ENCODE assay signal across 21 cellular contexts in the genomic region with DNA sequence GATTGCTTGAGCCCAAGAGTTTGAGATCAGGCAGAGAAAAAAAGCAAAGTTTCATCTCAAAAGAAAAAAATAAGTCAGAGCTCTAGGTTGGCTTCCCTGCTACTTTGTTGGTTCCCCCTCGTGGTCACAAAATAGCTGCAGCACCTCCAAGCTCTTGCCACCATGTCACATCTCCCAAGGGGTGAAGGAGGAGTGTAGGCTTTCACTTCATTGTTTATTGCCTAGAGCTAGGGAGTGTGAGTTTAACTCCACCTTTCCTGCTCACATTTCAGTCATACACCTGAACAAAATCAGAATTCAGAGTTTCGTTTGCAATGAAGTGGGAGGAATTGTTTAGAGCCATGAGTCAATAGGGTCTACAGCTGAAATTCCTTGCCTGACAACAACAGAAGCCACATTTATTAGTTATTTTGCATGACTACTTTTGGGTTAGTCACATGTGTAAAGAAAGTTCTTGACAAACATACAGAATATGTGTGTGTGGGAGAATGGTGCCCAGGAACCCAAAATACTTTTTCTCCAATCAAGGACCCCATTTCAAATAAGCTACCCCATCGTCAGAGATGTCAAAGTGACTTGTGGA. TPM values are rescaled to one million over a fixed set of nuclear protein-coding genes. Genes with fewer than 3 reads are reported as not detected.
DNase-seq lines count a peak whose midpoint lies in the region; ATAC-seq, FAIRE-seq and TF ChIP-seq lines count a peak whose summit lies in the region.
"Had no signal": no experiment of that assay in that cellular context is flagged by ENCODE, and none has a peak within 500 bp of the region (broad histone marks: within the 10 kb centered on the region; RNA-seq: fewer than 3 reads in every experiment).

No MANE protein-coding gene starts in this region.

- H3K9me3 ChIP-seq in GM12878 (replicated peaks; ENCODE audit: control insufficient read depth, insufficient read depth, low read length), result no peaks in the 10 kb centered on the region; the same call in 2 of the 3 replicates
- H3K9me3 ChIP-seq: A549, right lobe of liver, thyroid gland had no signal

- H3K4me1 Mint-ChIP-seq in activated CD8-positive, alpha-beta T cell treated with anti-CD3 and anti-CD28 coated beads for 36 hours (ENCODE audit: low read depth), result peaks cover 22% of the 10 kb centered on the region
- H3K4me1 Mint-ChIP-seq in activated CD8-positive, alpha-beta T cell treated with anti-CD3 and anti-CD28 coated beads, Interleukin-2, amount 10 ng/mL, durations not matched to agents 7 days and 5 days (ENCODE audit: low read depth), result peaks cover 24% of the 10 kb centered on the region

- no TSS peak for BruUV-seq in GM12878 (replicated peaks; lab: Mats Ljungman, UMichigan)

- peaks cover 1% of the 10 kb centered on the region for H3K27me3 Mint-ChIP-seq in activated CD8-positive, alpha-beta T cell treated with anti-CD3 and anti-CD28 coated beads for 36 hours
- H3K27me3 Mint-ChIP-seq in activated CD8-positive, alpha-beta T cell treated with anti-CD3 and anti-CD28 coated beads, Interleukin-2, amount 10 ng/mL, durations not matched to agents 7 days and 5 days (ENCODE audit: low read depth), result peaks cover 2% of the 10 kb centered on the region

- intact Hi-C loops in activated CD8-positive, alpha-beta T cell treated with anti-CD3 and anti-CD28 coated beads for 36 hours (cut with micrococcal nuclease), result no loop called here
- intact Hi-C loops in GM12878 (cut with micrococcal nuclease; ENCODE audit: unreplicated experiment), result no loop called here

- H3K4me1 ChIP-seq in GM12878 (ENCODE audit: control insufficient read depth, insufficient read depth, low read length), result peaks cover 3% of the 10 kb centered on the region
- H3K4me1 ChIP-seq: A549, right lobe of liver, thyroid gland had no signal

- ATAC-seq in activated CD8-positive, alpha-beta T cell treated with anti-CD3 and anti-CD28 coated beads for 36 hours, result peak; percentile 14
- no peak for ATAC-seq in activated CD8-positive, alpha-beta T cell treated with anti-CD3 and anti-CD28 coated beads, Interleukin-2, amount 10 ng/mL, durations not matched to agents 7 days and 5 days
- ATAC-seq in GM19351 (IDR thresholded peaks at IDR 0.05; ENCODE audit: unreplicated experiment), result peak; percentile 35
- peak; percentile 46 for ATAC-seq in HG02973 (IDR thresholded peaks at IDR 0.05; ENCODE audit: unreplicated experiment)
- peak; percentile 53 for ATAC-seq in GM12878
- ATAC-seq: A549, right lobe of liver had no signal

- H3K79me2 ChIP-seq in GM12878 (ENCODE audit: control insufficient read depth, insufficient read depth, low read length), result no peaks in the 10 kb centered on the region

- TF ChIP-seq RAD21 in GM12878 (IDR thresholded peaks at IDR 0.05; ENCODE audit: insufficient read depth, low read depth, low read length), result no peak

- WGBS in GM12878 (ENCODE audit: insufficient coverage, insufficient replicate concordance, low lambda C conversion rate, missing lambda C conversion rate), result 0% methylated on average over 3 of the region's 3 CpGs

- no peak for TF ChIP-seq POLR2A in GM12878 (IDR thresholded peaks at IDR 0.05; ENCODE audit: low read depth, low read length)

- H3K9ac ChIP-seq in GM12878 (ENCODE audit: control insufficient read depth, insufficient read depth, low read length), result no peak overlapping the region

- no peak overlapping the region for H2AFZ ChIP-seq in GM12878 (ENCODE audit: control insufficient read depth, low read depth, low read length)

- TF ChIP-seq CTCF in activated CD8-positive, alpha-beta T cell treated with anti-CD3 and anti-CD28 coated beads for 36 hours (IDR thresholded peaks at IDR 0.05), result no peak
- 0 out of 6 replicates have a peak, but pooled peaks of 1 of the 3 experiments have one; percentile 7 for TF ChIP-seq CTCF in GM12878 (IDR thresholded peaks at IDR 0.05 in 2 of 3, conservative IDR thresholded peaks at IDR 0.05 in 1 of 3; ENCODE audit: control insufficient read depth in 2 of 3, extremely low read depth in 1 of 3, insufficient read depth in 1 of 3, low read depth in 3 of 3, low read length in 3 of 3)

- H3K27ac ChIP-seq in GM12878 (ENCODE audit: control insufficient read depth, insufficient read depth), result no peak overlapping the region
- H3K27ac ChIP-seq: A549, right lobe of liver, thyroid gland had no signal

- in situ Hi-C loops in GM12878 (cut with MboI), result no loop called here

- no peaks in the 10 kb centered on the region for H3K36me3 Mint-ChIP-seq in activated CD8-positive, alpha-beta T cell treated with anti-CD3 and anti-CD28 coated beads for 36 hours (ENCODE audit: low read depth)
- no peaks in the 10 kb centered on the region for H3K36me3 Mint-ChIP-seq in activated CD8-positive, alpha-beta T cell treated with anti-CD3 and anti-CD28 coated beads, Interleukin-2, amount 10 ng/mL, durations not matched to agents 7 days and 5 days (ENCODE audit: low read depth)
- H3K36me3 Mint-ChIP-seq: CD8-positive, alpha-beta T cell had no signal

- no peaks in the 10 kb centered on the region for H4K20me1 ChIP-seq in GM12878 (ENCODE audit: control insufficient read depth, insufficient read depth)

- peak; percentile 12 for DNase-seq in activated CD8-positive, alpha-beta T cell treated with anti-CD3 and anti-CD28 coated beads for 36 hours
- no peak for DNase-seq in activated CD8-positive, alpha-beta T cell treated with anti-CD3 and anti-CD28 coated beads, Interleukin-2, amount 10 ng/mL, durations not matched to agents 7 days and 5 days
- DNase-seq in GM12878 (ENCODE audit: low read depth, low spot score) (no peak), LoVo (ENCODE audit: low spot score) (no peak), NCI-H82 (lab: John Stamatoyannopoulos, UW) (no peak)
- DNase-seq in stimulated activated CD4-positive, alpha-beta T cell treated with anti-CD3 and anti-CD28 coated beads, Interleukin-12 subunit alpha, Interleukin-12 subunit beta, amount 100 ng/mL, for 4 hours, result no peak
- DNase-seq: activated CD4-positive, CD25-positive, alpha-beta regulatory T cell; amygdala; CD8-positive, alpha-beta T cell; kidney; midbrain; NCI-H774; nucleus accumbens; right lobe of liver; stimulated activated CD4-positive, alpha-beta T cell treated with anti-CD3 and anti-CD28 coated beads, Interleukin-2, amount 100 ng/mL, for 48 hours; stimulated activated CD8-positive, alpha-beta memory T cell treated with anti-CD3 and anti-CD28 coated beads, Interleukin-4, amount 100 ng/mL, for 48 hours; thyroid gland had no signal

- no peak for FAIRE-seq in GM12878 (lab: Jason Lieb, UNC)
- FAIRE-seq: A549, kidney, RCC 7860 had no signal

- no peak overlapping the region for H3K4me3 Mint-ChIP-seq in activated CD8-positive, alpha-beta T cell treated with anti-CD3 and anti-CD28 coated beads for 36 hours
- H3K4me3 Mint-ChIP-seq in activated CD8-positive, alpha-beta T cell treated with anti-CD3 and anti-CD28 coated beads, Interleukin-2, amount 10 ng/mL, durations not matched to agents 7 days and 5 days, result no peak overlapping the region
- H3K4me3 Mint-ChIP-seq: CD8-positive, alpha-beta T cell had no signal

- no peaks in the 10 kb centered on the region for H3K9me3 Mint-ChIP-seq in activated CD8-positive, alpha-beta T cell treated with anti-CD3 and anti-CD28 coated beads for 36 hours
- no peaks in the 10 kb centered on the region for H3K9me3 Mint-ChIP-seq in activated CD8-positive, alpha-beta T cell treated with anti-CD3 and anti-CD28 coated beads, Interleukin-2, amount 10 ng/mL, durations not matched to agents 7 days and 5 days (ENCODE audit: insufficient read depth)
- H3K9me3 Mint-ChIP-seq: CD8-positive, alpha-beta T cell had no signal

- H3K4me3 ChIP-seq in GM12878, result no peak overlapping the region
- H3K4me3 ChIP-seq: A549, right lobe of liver, thyroid gland had no signal

- TF ChIP-seq EP300 in GM12878 (IDR thresholded peaks at IDR 0.05; ENCODE audit: borderline replicate concordance in 1 of 2, control insufficient read depth in 1 of 2, low read depth in 2 of 2, low read length in 2 of 2), result no peak

- H3K27ac Mint-ChIP-seq in activated CD8-positive, alpha-beta T cell treated with anti-CD3 and anti-CD28 coated beads for 36 hours, result no peak overlapping the region
- no peak overlapping the region for H3K27ac Mint-ChIP-seq in activated CD8-positive, alpha-beta T cell treated with anti-CD3 and anti-CD28 coated beads, Interleukin-2, amount 10 ng/mL, durations not matched to agents 7 days and 5 days
- H3K27ac Mint-ChIP-seq: CD8-positive, alpha-beta T cell had no signal

- POLR2A ChIA-PET in activated CD8-positive, alpha-beta T cell treated with anti-CD3 and anti-CD28 coated beads for 36 hours (lab: Charles Lee), result interaction anchor here (0.6 kb wide), 1 partner anchor 396 kb away, joined by 3 read pairs; no protein-coding TSS in a partner anchor
- POLR2A ChIA-PET in activated CD8-positive, alpha-beta T cell treated with anti-CD3 and anti-CD28 coated beads, Interleukin-2, amount 10 ng/mL, durations not matched to agents 7 days and 5 days (lab: Charles Lee), result interaction anchor here (1.1 kb wide), 1 partner anchor 57 kb away, joined by 7 read pairs; a partner anchor contains a TSS
- POLR2A ChIA-PET in GM12878 (lab: Charles Lee), result no interaction called here

- CTCF ChIA-PET in activated CD8-positive, alpha-beta T cell treated with anti-CD3 and anti-CD28 coated beads for 36 hours (lab: Charles Lee), result interaction anchor here (1.1 to 1.9 kb wide), 3 partner anchors 9 to 54 kb away, joined by 3 to 4 read pairs (median 4); no protein-coding TSS in a partner anchor
- CTCF ChIA-PET in activated CD8-positive, alpha-beta T cell treated with anti-CD3 and anti-CD28 coated beads, Interleukin-2, amount 10 ng/mL, durations not matched to agents 7 days and 5 days (lab: Charles Lee), result interaction anchor here (1.1 to 1.6 kb wide), 2 partner anchors 34 to 56 kb away, joined by 4 to 5 read pairs; a partner anchor contains a TSS
- CTCF ChIA-PET in GM12878 (lab: Yijun Ruan, JAX), result interaction anchor here (0.9 to 1.6 kb wide), 4 partner anchors 11 to 251 kb away, joined by 3 read pairs; no protein-coding TSS in a partner anchor

- no peaks in the 10 kb centered on the region for H3K36me3 ChIP-seq in GM12878 (ENCODE audit: control insufficient read depth in 2 of 2, insufficient read depth in 2 of 2, low read length in 1 of 2)
- H3K36me3 ChIP-seq: right lobe of liver, thyroid gland had no signal

- no peaks in the 10 kb centered on the region for H3K27me3 ChIP-seq in GM12878 (replicated peaks in 1 of 2; ENCODE audit: control insufficient read depth in 2 of 2, insufficient read depth in 2 of 2, low read length in 1 of 2)
- H3K27me3 ChIP-seq: right lobe of liver, thyroid gland had no signal

- RAD21 ChIA-PET in GM12878 (lab: Charles Lee; ENCODE audit: unreplicated experiment), result no interaction called here

- SMC1A ChIA-PET in GM12878 (lab: Charles Lee; ENCODE audit: uncharacterized antibody, unreplicated experiment), result interaction anchor here (0.8 to 1.2 kb wide), 3 partner anchors 9 to 18 kb away, joined by 3 to 4 read pairs (median 3); no protein-coding TSS in a partner anchor

- H3K4me2 ChIP-seq in GM12878 (ENCODE audit: control insufficient read depth, insufficient read depth), result peak overlapping the region; percentile 17; the same call in 1 of the 2 replicates
- H3K4me2 ChIP-seq: A549 had no signal

RNA-seq across cellular contexts. Expression of a gene that starts 56.2 kb away (rescaled TPM):
- total RNA-seq in activated CD8-positive, alpha-beta T cell treated with anti-CD3 and anti-CD28 coated beads for 36 hours, result 10 to 100 TPM; 28.6 to 30.8 TPM
- 10 to 100 TPM; 14.3 to 15.8 TPM for total RNA-seq in activated CD8-positive, alpha-beta T cell treated with anti-CD3 and anti-CD28 coated beads, Interleukin-2, amount 10 ng/mL, durations not matched to agents 7 days and 5 days
- 47.2 and 51.1 TPM in 2 replicates for total RNA-seq in GM12878 (2013; cell fraction: nucleolus; rRNA removed)
- 18.1 and 22.8 TPM in 2 replicates for total RNA-seq in GM12878 (2014; rRNA removed)
- 26.7 and 27.3 TPM in 2 replicates for total RNA-seq in GM12878 (2014; rRNA removed; fragmentation: Illumina TruSeq; extraction: Trizol)
- total RNA-seq in GM12878 (2021), result 20.7 and 21.5 TPM in 2 replicates
- polyA plus RNA-seq in GM12878 (2011; ENCODE audit: low read depth), result 9.1 TPM
- 26.4 and 41.6 TPM in 2 replicates for polyA plus RNA-seq in GM12878 (2011; rRNA removed)
- 7.3 and 9.1 TPM in 2 replicates for polyA plus RNA-seq in GM12878 (2011; cell fraction: cytosol; rRNA removed)
- polyA plus RNA-seq in GM12878 (2011; cell fraction: nucleus; rRNA removed), result 22.6 and 27.1 TPM in 2 replicates
- polyA plus RNA-seq in GM12878 (2012), result 16.2 and 21.5 TPM in 2 replicates
- 29.3 and 35.1 TPM in 2 replicates for polyA plus RNA-seq in GM12878 (2014; fragmentation: Illumina TruSeq; extraction: Trizol)
- 10 to 100 TPM; 24.5 to 29.1 TPM for polyA plus RNA-seq in GM12878 (2014; fragmentation: Nextera tagmentation; extraction: Ambion mirVana)
- 11.8 and 13.8 TPM in 2 replicates for polyA plus RNA-seq in GM12878 (2014; rRNA removed)
- 10 to 100 TPM; 23.8 to 24.2 TPM for polyA plus RNA-seq in GM12878 (2016; fragmentation: Nextera tagmentation; extraction: Ambion mirVana)
- polyA minus RNA-seq in GM12878 (2011; rRNA and poly(A)+ RNA removed), result 11.2 and 15.0 TPM in 2 replicates
- 10.0 and 10.6 TPM in 2 replicates for polyA minus RNA-seq in GM12878 (2011; cell fraction: cytosol; rRNA and poly(A)+ RNA removed)
- 11.5 and 13.7 TPM in 2 replicates for polyA minus RNA-seq in GM12878 (2011; cell fraction: nucleus; rRNA and poly(A)+ RNA removed)
